8 cellular contexts compared by ENCODE assay signal in the genomic region with DNA sequence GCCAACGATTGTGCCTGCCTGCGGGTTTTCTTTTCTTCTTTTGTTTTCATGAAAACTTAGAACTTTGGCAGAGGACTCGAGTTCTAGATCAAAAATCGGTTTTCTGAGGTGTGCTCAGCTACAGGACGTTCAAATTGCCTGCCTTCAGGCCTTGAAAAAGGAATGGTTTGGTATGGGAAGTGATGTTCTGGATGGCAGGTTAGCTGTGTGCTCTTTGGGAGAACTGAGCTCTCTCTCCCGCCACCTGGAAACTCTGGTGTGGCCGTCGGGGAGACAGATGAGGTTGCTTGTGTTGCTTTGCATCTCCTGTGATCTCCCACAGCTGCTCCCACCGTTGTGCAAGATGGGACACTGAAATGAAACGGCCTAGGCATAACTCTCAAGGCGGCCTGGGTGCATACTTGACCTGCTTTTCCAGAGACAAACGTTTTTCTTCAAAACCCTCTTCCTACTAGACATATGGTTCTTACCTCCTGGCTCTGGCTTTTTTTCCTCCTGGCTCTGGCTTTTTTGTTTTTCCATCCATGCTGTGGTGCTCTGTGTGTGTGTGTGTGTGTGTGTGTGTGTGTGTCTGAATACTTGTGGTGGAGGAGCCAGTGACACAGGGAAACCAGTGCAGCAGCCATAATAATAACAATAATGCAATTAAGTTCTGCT. TPM values are rescaled to one million over a fixed set of nuclear protein-coding genes. Genes with fewer than 3 reads are reported as not detected.
DNase-seq lines count a peak whose midpoint lies in the region; ATAC-seq, FAIRE-seq and TF ChIP-seq lines count a peak whose summit lies in the region.

No MANE protein-coding gene starts in this region.

- intact Hi-C loops in Caco-2 (cut with micrococcal nuclease; ENCODE audit: unreplicated experiment) = loop anchor here (1.0 to 5.0 kb wide), 7 partner anchors 78 to 300 kb away; partner anchors contain the start of gene STAM2

- H3F3A ChIP-seq in MM.1S (ENCODE audit: insufficient read depth, low read length) = no peaks in the 10 kb centered on the region

- H4K20me1 ChIP-seq in MM.1S (ENCODE audit: insufficient read depth, low read length) = no peaks in the 10 kb centered on the region

- H3K79me2 ChIP-seq in MM.1S (ENCODE audit: low read length) = 0 out of 2 replicates have a peak, but pooled peaks cover 4% of the 10 kb centered on the region

- no peaks in the 10 kb centered on the region for H3K9me2 ChIP-seq in MM.1S (replicated peaks; ENCODE audit: insufficient read depth, low read length)

- DNase-seq in Caco-2 (peak; percentile 23 to 37), MM.1S (no peak), bronchial epithelial cell (ENCODE audit: low read depth) (peak; percentile 27), left kidney (ENCODE audit: low read depth, low spot score) (peak; percentile 77), NOMO-1 (lab: John Stamatoyannopoulos, UW; ENCODE audit: unreplicated experiment in 2 of 2) (no peak), NCI-H1092 (lab: John Stamatoyannopoulos, UW) (no peak)

- TF ChIP-seq CTCF in Caco-2 (IDR thresholded peaks at IDR 0.05; ENCODE audit: insufficient read depth in 1 of 2, low read depth in 1 of 2, low read length in 1 of 2, severe bottlenecking in 1 of 2, unreplicated experiment in 1 of 2) (no peak), MM.1S (IDR thresholded peaks at IDR 0.05; ENCODE audit: low read length) (no peak), bronchial epithelial cell (IDR thresholded peaks at IDR 0.05; ENCODE audit: insufficient read depth, low read length, severe bottlenecking) (no peak)

- POLR2A ChIA-PET in Caco-2 (lab: Charles Lee) = interaction anchor here (0.7 kb wide), 1 partner anchor 78 kb away, joined by 6 read pairs; no protein-coding TSS in a partner anchor

- peaks cover 24% of the 10 kb centered on the region for H3K4me1 Mint-ChIP-seq in Caco-2 (ENCODE audit: low read depth, unreplicated experiment)

- CTCF ChIA-PET in Caco-2 (lab: Charles Lee) = interaction anchor here (0.6 kb wide), 1 partner anchor 299 kb away, joined by 3 read pairs; no protein-coding TSS in a partner anchor

- H3K4me1 ChIP-seq in Caco-2 (peaks cover 12% of the 10 kb centered on the region), MM.1S (ENCODE audit: low read length) (no peaks in the 10 kb centered on the region)

- H3K4me3 Mint-ChIP-seq in Caco-2 (ENCODE audit: unreplicated experiment) = peak overlapping the region; percentile 84

- no peaks in the 10 kb centered on the region for H3K27me3 Mint-ChIP-seq in Caco-2 (ENCODE audit: insufficient read depth, unreplicated experiment)

- no peak for ATAC-seq in HG02885 (IDR thresholded peaks at IDR 0.05; ENCODE audit: poor library complexity, unreplicated experiment)

- peak overlapping the region; percentile 46 for H3K27ac Mint-ChIP-seq in Caco-2 (ENCODE audit: unreplicated experiment)

- H3K27ac ChIP-seq in MM.1S (ENCODE audit: low read length) = no peak overlapping the region
- H3K27ac ChIP-seq in temporal lobe (ENCODE audit: low read depth, low read length) = peak overlapping the region; percentile 44

- H2AFZ ChIP-seq in MM.1S (ENCODE audit: low read length) = no peak overlapping the region

- H3K9me3 ChIP-seq in Caco-2 (no peaks in the 10 kb centered on the region), MM.1S (replicated peaks; ENCODE audit: insufficient read depth, low read length) (no peaks in the 10 kb centered on the region)

- H3K36me3 ChIP-seq in Caco-2 (ENCODE audit: control insufficient read depth, insufficient read depth, low read length) = no peaks in the 10 kb centered on the region
- no peaks in the 10 kb centered on the region for H3K36me3 ChIP-seq in MM.1S (replicated peaks; ENCODE audit: insufficient read depth, low read length)
- no peaks in the 10 kb centered on the region for H3K36me3 ChIP-seq in bronchial epithelial cell (ENCODE audit: control insufficient read depth, insufficient read depth, low read length)

- no peak overlapping the region for H3K9ac ChIP-seq in MM.1S (ENCODE audit: low read length)

- H3K27me3 ChIP-seq in Caco-2 (replicated peaks; ENCODE audit: control insufficient read depth, insufficient read depth, low read length) (no peaks in the 10 kb centered on the region), MM.1S (replicated peaks; ENCODE audit: insufficient read depth, low read length) (no peaks in the 10 kb centered on the region), bronchial epithelial cell (ENCODE audit: control insufficient read depth, insufficient read depth, low read length) (no peaks in the 10 kb centered on the region)

- BruUV-seq in Caco-2 (replicated peaks; lab: Mats Ljungman, UMichigan) = no TSS peak

- no peaks in the 10 kb centered on the region for H3K9me3 Mint-ChIP-seq in Caco-2 (ENCODE audit: unreplicated experiment)

- H3K4me2 ChIP-seq in MM.1S (ENCODE audit: low read depth, low read length) = peak overlapping the region; percentile 84; the same call in 1 of the 2 replicates

- H3K4me3 ChIP-seq in Caco-2 (ENCODE audit: low read depth, low read length) = peak overlapping the region; percentile 79
- H3K4me3 ChIP-seq in MM.1S (ENCODE audit: low read length) = no peak overlapping the region
- H3K4me3 ChIP-seq in bronchial epithelial cell (ENCODE audit: low read depth, low read length) = peak overlapping the region; percentile 81

- no peak for FAIRE-seq in bronchial epithelial cell (lab: Jason Lieb, UNC)

- peaks cover 15% of the 10 kb centered on the region for H3K36me3 Mint-ChIP-seq in Caco-2 (ENCODE audit: insufficient read depth, unreplicated experiment)

RNA-seq across cellular contexts. Expression of gene FMNL2, which starts 2.0 kb away (rescaled TPM):
- total RNA-seq in Caco-2 (2022) (38.0 and 38.2 TPM in 2 replicates), bronchial epithelial cell (15.1 and 24.7 TPM in 2 replicates), temporal lobe (88.3 TPM)

Comparison
In these comparisons a context has a peak if more than half of its experiments do, and no peak if none do; other contexts are left out.
1. DNase-seq: peak in Caco-2 (2 of 2), bronchial epithelial cell (single experiment) and left kidney (single experiment); none in MM.1S (single experiment), NOMO-1 (0 of 2) and NCI-H1092 (single experiment).